34 cellular contexts compared by ENCODE assay signal in the genomic region with DNA sequence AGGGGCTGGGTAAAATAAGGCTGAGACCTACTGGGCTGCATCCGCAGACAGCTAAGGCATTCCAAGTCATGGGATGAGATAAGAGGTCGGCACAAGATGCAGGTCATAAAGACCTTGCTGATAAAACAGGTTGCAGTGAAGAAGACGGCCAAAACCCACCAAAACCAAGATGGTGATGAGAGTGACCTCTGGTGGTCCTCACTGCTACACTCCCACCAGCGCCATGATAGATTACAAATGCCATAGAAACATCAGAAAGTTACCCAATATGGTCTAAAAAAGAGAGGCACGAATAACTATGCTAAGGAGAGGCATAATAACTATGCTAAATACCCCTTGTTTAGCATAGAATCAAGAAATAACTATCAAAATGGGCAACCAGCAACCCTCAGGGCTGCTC.
"Had no signal": no experiment of that assay in that cellular context is flagged by ENCODE, and none has a peak within 500 bp of the region (broad histone marks: within the 10 kb centered on the region; RNA-seq: fewer than 3 reads in every experiment).

No MANE protein-coding gene starts in this region.

- DNase-seq: activated CD4-positive, alpha-beta T cell treated with anti-CD3 and anti-CD28 coated beads for 48 hours; activated CD4-positive, alpha-beta T cell treated with anti-CD3 and anti-CD28 coated beads, Interleukin-2, amount 50 U/mL, for 48 hours; activated CD8-positive, alpha-beta memory T cell treated with anti-CD3 and anti-CD28 coated beads for 24 hours; activated gamma-delta T cell; activated naive CD4-positive, alpha-beta T cell treated with anti-CD3 and anti-CD28 coated beads, Interleukin-2, amount 50 U/mL, for 16 hours; activated naive CD8-positive, alpha-beta T cell treated with anti-CD3 and anti-CD28 coated beads, Interleukin-2, amount 50 U/mL, for 24 hours; activated T-cell treated with anti-CD3 and anti-CD28 coated beads, Interleukin-2, amount 50 U/mL, for 1 hour; amygdala; esophagus squamous epithelium; foreskin melanocyte; kidney glomerular epithelial cell; lower lobe of right lung; naive B cell; nucleus accumbens; pancreas; retina; stimulated activated CD4-positive, alpha-beta T cell treated with anti-CD3 and anti-CD28 coated beads, Interleukin-1b, Interleukin-23, amount 100 ng/mL, for 48 hours; stimulated activated CD4-positive, alpha-beta T cell treated with anti-CD3 and anti-CD28 coated beads, Interleukin-4, amount 100 ng/mL, for 4 hours; stimulated activated CD8-positive, alpha-beta memory T cell treated with anti-CD3 and anti-CD28 coated beads, Interleukin-4, amount 100 ng/mL, for 48 hours; stimulated activated naive CD8-positive, alpha-beta T cell treated with anti-CD3 and anti-CD28 coated beads, Interleukin-15, amount 100 ng/mL, for 72 hours; substantia nigra; T-helper 17 cell; T1000; upper lobe of left lung; WERI-Rb-1 had no signal

- ATAC-seq: activated CD4-positive, CD25-positive, alpha-beta regulatory T cell treated with anti-CD3 and anti-CD28 coated beads, Interleukin-2, amount 50 U/mL, for 24 hours; activated naive CD8-positive, alpha-beta T cell treated with anti-CD3 and anti-CD28 coated beads, Interleukin-2, amount 50 U/mL, for 24 hours; left lobe of liver; lower lobe of right lung; pancreas; stimulated activated memory B cell treated with anti-CD40 and anti-IgM and Interleukin-4, amounts not matched to agents 10 μg/mL and 1 μg/mL and 100 μg/mL, for 72 hours; stimulated activated naive CD8-positive, alpha-beta T cell treated with anti-CD3 and anti-CD28 coated beads, Interleukin-15, amount 100 ng/mL, for 72 hours; T-helper 17 cell had no signal

- H3K9me3 Mint-ChIP-seq: activated naive CD8-positive, alpha-beta T cell treated with anti-CD3 and anti-CD28 coated beads, Interleukin-2, amount 50 U/mL, for 24 hours; central memory CD8-positive, alpha-beta T cell; dendritic cell treated with granulocyte-macrophage colony-stimulating factor and Interleukin-4, amounts not matched to agents 40 ng/mL and 50 ng/mL, for 4 days; stimulated activated memory B cell treated with anti-CD40 and anti-IgM and Interleukin-4, amounts not matched to agents 10 μg/mL and 1 μg/mL and 100 μg/mL, for 72 hours; stimulated activated naive CD8-positive, alpha-beta T cell treated with anti-CD3 and anti-CD28 coated beads, Interleukin-15, amount 100 ng/mL, for 72 hours had no signal

- H3K27me3 Mint-ChIP-seq: activated naive CD8-positive, alpha-beta T cell treated with anti-CD3 and anti-CD28 coated beads, Interleukin-2, amount 50 U/mL, for 24 hours; central memory CD8-positive, alpha-beta T cell; dendritic cell treated with granulocyte-macrophage colony-stimulating factor and Interleukin-4, amounts not matched to agents 40 ng/mL and 50 ng/mL, for 4 days; stimulated activated memory B cell treated with anti-CD40 and anti-IgM and Interleukin-4, amounts not matched to agents 10 μg/mL and 1 μg/mL and 100 μg/mL, for 72 hours; stimulated activated naive CD8-positive, alpha-beta T cell treated with anti-CD3 and anti-CD28 coated beads, Interleukin-15, amount 100 ng/mL, for 72 hours; T-helper 17 cell had no signal

- H3K36me3 ChIP-seq: breast epithelium, esophagus squamous epithelium, lower lobe of right lung, pancreas, prostate gland, upper lobe of left lung, WERI-Rb-1 had no signal

- H3K27ac ChIP-seq: breast epithelium, epithelial cell of prostate, esophagus squamous epithelium, lower lobe of right lung, pancreas, prostate gland, upper lobe of left lung, WERI-Rb-1 had no signal

- H3K4me1 ChIP-seq: breast epithelium, esophagus squamous epithelium, lower lobe of right lung, pancreas, prostate gland, upper lobe of left lung had no signal

- H3K27me3 ChIP-seq: breast epithelium, esophagus squamous epithelium, pancreas, upper lobe of left lung had no signal

- H3K27ac Mint-ChIP-seq: activated naive CD8-positive, alpha-beta T cell treated with anti-CD3 and anti-CD28 coated beads, Interleukin-2, amount 50 U/mL, for 24 hours; dendritic cell treated with granulocyte-macrophage colony-stimulating factor and Interleukin-4, amounts not matched to agents 40 ng/mL and 50 ng/mL, for 4 days; naive B cell; stimulated activated memory B cell treated with anti-CD40 and anti-IgM and Interleukin-4, amounts not matched to agents 10 μg/mL and 1 μg/mL and 100 μg/mL, for 72 hours; stimulated activated naive CD8-positive, alpha-beta T cell treated with anti-CD3 and anti-CD28 coated beads, Interleukin-15, amount 100 ng/mL, for 72 hours; T-helper 17 cell had no signal

- FAIRE-seq: pancreas had no signal

- H3K9me3 ChIP-seq: breast epithelium, esophagus squamous epithelium, lower lobe of right lung, pancreas, prostate gland, upper lobe of left lung had no signal

- H3K4me1 Mint-ChIP-seq: central memory CD8-positive, alpha-beta T cell; naive B cell; stimulated activated memory B cell treated with anti-CD40 and anti-IgM and Interleukin-4, amounts not matched to agents 10 μg/mL and 1 μg/mL and 100 μg/mL, for 72 hours had no signal

- H3K4me3 Mint-ChIP-seq: activated naive CD8-positive, alpha-beta T cell treated with anti-CD3 and anti-CD28 coated beads, Interleukin-2, amount 50 U/mL, for 24 hours; central memory CD8-positive, alpha-beta T cell; dendritic cell treated with granulocyte-macrophage colony-stimulating factor and Interleukin-4, amounts not matched to agents 40 ng/mL and 50 ng/mL, for 4 days; naive B cell; stimulated activated memory B cell treated with anti-CD40 and anti-IgM and Interleukin-4, amounts not matched to agents 10 μg/mL and 1 μg/mL and 100 μg/mL, for 72 hours; stimulated activated naive CD8-positive, alpha-beta T cell treated with anti-CD3 and anti-CD28 coated beads, Interleukin-15, amount 100 ng/mL, for 72 hours; T-helper 17 cell had no signal

- H3K36me3 Mint-ChIP-seq: naive B cell; stimulated activated memory B cell treated with anti-CD40 and anti-IgM and Interleukin-4, amounts not matched to agents 10 μg/mL and 1 μg/mL and 100 μg/mL, for 72 hours had no signal

- H3K4me3 ChIP-seq: breast epithelium, esophagus squamous epithelium, lower lobe of right lung, pancreas, prostate gland, smooth muscle cell, upper lobe of left lung had no signal
